In genomic region chr3:50591196-50591741, GRCh38 we compare ENCODE assay signal across 10 cellular contexts. TPM values are rescaled to one million over a fixed set of nuclear protein-coding genes. Genes with fewer than 3 reads are reported as not detected.
DNase-seq lines count a peak whose midpoint lies in the region; ATAC-seq, FAIRE-seq and TF ChIP-seq lines count a peak whose summit lies in the region.
"Had no signal": no experiment of that assay in that cellular context is flagged by ENCODE, and none has a peak within 500 bp of the region (broad histone marks: within the 10 kb centered on the region; RNA-seq: fewer than 3 reads in every experiment).

No MANE protein-coding gene starts in this region.

- H2BK12ac ChIP-seq in H1 (ENCODE audit: low read depth, low read length), result peak overlapping the region; percentile 27; the same call in 1 of the 2 replicates

- WGBS in H1 (ENCODE audit: extremely low coverage in 1 of 2, insufficient coverage in 1 of 2, insufficient read length in 1 of 2, insufficient replicate concordance in 2 of 2, low coverage in 1 of 2, low lambda C conversion rate in 2 of 2, missing lambda C conversion rate in 1 of 2), 2 experiments, result 78% methylated on average over 9 of the region's 9 CpGs; no CpG with 5 or more reads in 1 of the 2 experiments

- H3K9ac ChIP-seq in Loucy (ENCODE audit: low read depth, low read length, poor library complexity, severe bottlenecking) (no peak overlapping the region), H1 (replicated peaks in 1 of 4; ENCODE audit: extremely low read depth in 1 of 4, low read depth in 3 of 4, low read length in 3 of 4) (no peak overlapping the region)

- peak overlapping the region; percentile 98 for H3K27ac Mint-ChIP-seq in activated naive CD4-positive, alpha-beta T cell treated with anti-CD3 and anti-CD28 coated beads, Interleukin-2, amount 10 ng/mL, durations not matched to agents 7 days and 5 days
- H3K27ac Mint-ChIP-seq in stimulated activated naive CD8-positive, alpha-beta T cell treated with anti-CD3 and anti-CD28 coated beads, Interleukin-15, amount 100 ng/mL, for 72 hours, result peak overlapping the region; percentile 98

- no peaks in the 10 kb centered on the region for H3K9me3 Mint-ChIP-seq in activated naive CD4-positive, alpha-beta T cell treated with anti-CD3 and anti-CD28 coated beads, Interleukin-2, amount 10 ng/mL, durations not matched to agents 7 days and 5 days
- no peaks in the 10 kb centered on the region for H3K9me3 Mint-ChIP-seq in stimulated activated naive CD8-positive, alpha-beta T cell treated with anti-CD3 and anti-CD28 coated beads, Interleukin-15, amount 100 ng/mL, for 72 hours

- no peaks in the 10 kb centered on the region for H3K23me2 ChIP-seq in H1 (ENCODE audit: low read depth, low read length)

- CTCF ChIA-PET in activated naive CD4-positive, alpha-beta T cell treated with anti-CD3 and anti-CD28 coated beads, Interleukin-2, amount 10 ng/mL, durations not matched to agents 7 days and 5 days (lab: Charles Lee), result interaction anchor here (1.0 to 10.7 kb wide), 7 partner anchors 8 to 87 kb away, joined by 3 to 257 read pairs (median 11); partner anchors contain the start of genes C3orf18, CISH, HEMK1 and MAPKAPK3
- CTCF ChIA-PET in H1 (lab: Charles Lee; ENCODE audit: partially characterized antibody), result interaction anchor here (0.6 to 11.1 kb wide), 8 partner anchors 8 to 265 kb away, joined by 3 to 233 read pairs (median 3); partner anchors contain the start of genes CISH, HEMK1 and MAPKAPK3

- H3K4me3 ChIP-seq in Loucy (ENCODE audit: low read length, poor library complexity, severe bottlenecking) (peak overlapping the region; percentile 32), H1 (ENCODE audit: extremely low read depth in 1 of 4, insufficient read depth in 2 of 4, low read depth in 3 of 4, low read length in 4 of 4) (no peak overlapping the region)
- H3K4me3 ChIP-seq: ascending aorta had no signal

- no peaks in the 10 kb centered on the region for H3K36me3 ChIP-seq in Loucy (ENCODE audit: insufficient read depth, low read length)
- no peaks in the 10 kb centered on the region for H3K36me3 ChIP-seq in H1 (ENCODE audit: control insufficient read depth in 2 of 4, insufficient read depth in 4 of 4, low read length in 3 of 4)
- H3K36me3 ChIP-seq: ascending aorta had no signal

- H3K27ac ChIP-seq in H1 (ENCODE audit: low read depth, low read length), result no peak overlapping the region

- no peaks in the 10 kb centered on the region for H3K27me3 ChIP-seq in Loucy (ENCODE audit: insufficient read depth, low read length, poor library complexity, severe bottlenecking)
- peaks cover 0 to 2% (median 0%) of the 10 kb centered on the region in 4 experiments; a peak in 1 of 7 replicates for H3K27me3 ChIP-seq in H1 (replicated peaks in 1 of 4; ENCODE audit: control insufficient read depth in 3 of 4, extremely low read depth in 1 of 4, insufficient read depth in 3 of 4, low read length in 3 of 4)
- H3K27me3 ChIP-seq: ascending aorta had no signal

- no peak for FAIRE-seq in H1 (lab: Jason Lieb, UNC)

- no peak overlapping the region for H2BK5ac ChIP-seq in H1 (ENCODE audit: low read depth, low read length)

- peak; percentile 50 for DNase-seq in activated naive CD4-positive, alpha-beta T cell treated with anti-CD3 and anti-CD28 coated beads, Interleukin-2, amount 10 ng/mL, durations not matched to agents 7 days and 5 days
- DNase-seq in activated naive CD4-positive, alpha-beta T cell (lab: John Stamatoyannopoulos, UW), result no peak
- DNase-seq in H1 (ENCODE audit: low read depth in 1 of 2, low spot score in 2 of 2), result no peak
- peak in 1 of 2 donors; percentile 52 for DNase-seq in stimulated activated naive CD8-positive, alpha-beta T cell treated with anti-CD3 and anti-CD28 coated beads, Interleukin-15, amount 100 ng/mL, for 72 hours
- DNase-seq in NCI-H524 (lab: John Stamatoyannopoulos, UW), result no peak
- DNase-seq in NCI-H1694 (lab: John Stamatoyannopoulos, UW), result no peak
- DNase-seq: NCI-H1417 had no signal

- H3K27me3 Mint-ChIP-seq in activated naive CD4-positive, alpha-beta T cell treated with anti-CD3 and anti-CD28 coated beads, Interleukin-2, amount 10 ng/mL, durations not matched to agents 7 days and 5 days, result no peaks in the 10 kb centered on the region
- no peaks in the 10 kb centered on the region for H3K27me3 Mint-ChIP-seq in stimulated activated naive CD8-positive, alpha-beta T cell treated with anti-CD3 and anti-CD28 coated beads, Interleukin-15, amount 100 ng/mL, for 72 hours

- H3K9me3 ChIP-seq in Loucy (ENCODE audit: insufficient read depth, low read depth, low read length) (no peaks in the 10 kb centered on the region), H1 (ENCODE audit: insufficient read depth in 2 of 2, low read depth in 1 of 2, low read length in 1 of 2) (no peaks in the 10 kb centered on the region)
- H3K9me3 ChIP-seq: ascending aorta had no signal

- peak overlapping the region; percentile 74 for H3K4me2 ChIP-seq in Loucy (ENCODE audit: low read depth, low read length, poor library complexity, severe bottlenecking)
- H3K4me2 ChIP-seq in H1 (ENCODE audit: insufficient read depth in 1 of 2, low read depth in 2 of 2, low read length in 2 of 2), result no peak overlapping the region

- no peak overlapping the region for H4K91ac ChIP-seq in H1 (replicated peaks; ENCODE audit: insufficient read length, low read length)

- no peak overlapping the region for H2BK20ac ChIP-seq in H1 (ENCODE audit: low read length)

- no peak overlapping the region for H2AK5ac ChIP-seq in H1 (ENCODE audit: low read depth, low read length)

- TF ChIP-seq POLR2A in H1 (IDR thresholded peaks at IDR 0.05; ENCODE audit: control extremely low read depth in 1 of 2, low read depth in 2 of 2, low read length in 2 of 2), result no peak

- no peaks in the 10 kb centered on the region for H3K79me2 ChIP-seq in Loucy (ENCODE audit: insufficient read depth, low read length)
- H3K79me2 ChIP-seq in H1 (ENCODE audit: control insufficient read depth in 1 of 2, insufficient read depth in 2 of 2, low read length in 2 of 2), result no peaks in the 10 kb centered on the region

- ATAC-seq in stimulated activated naive CD8-positive, alpha-beta T cell treated with anti-CD3 and anti-CD28 coated beads, Interleukin-15, amount 100 ng/mL, for 72 hours, result peak; percentile 24
- ATAC-seq in HG03097 (IDR thresholded peaks at IDR 0.05; ENCODE audit: low FRiP score, unreplicated experiment), result no peak

- H4K5ac ChIP-seq in H1 (ENCODE audit: insufficient read length, low read depth, low read length), result no peak overlapping the region

- H3F3A ChIP-seq in Loucy (ENCODE audit: low read depth), result no peaks in the 10 kb centered on the region

- no peak overlapping the region for H2AFZ ChIP-seq in Loucy (ENCODE audit: low read length)
- no peak overlapping the region for H2AFZ ChIP-seq in H1 (ENCODE audit: low read length)

- no peak for TF ChIP-seq EP300 in H1 (IDR thresholded peaks at IDR 0.05; ENCODE audit: borderline replicate concordance in 1 of 2, low read depth in 2 of 2, low read length in 2 of 2)

- H3K79me1 ChIP-seq in H1 (ENCODE audit: low read depth, low read length), result no peaks in the 10 kb centered on the region

- POLR2A ChIA-PET in H1 (lab: Charles Lee; ENCODE audit: partially characterized antibody), result interaction anchor here (0.7 to 2.3 kb wide), 4 partner anchors 9 to 18 kb away, joined by 3 to 8 read pairs (median 5); no protein-coding TSS in a partner anchor

- H3K14ac ChIP-seq in H1 (ENCODE audit: insufficient read length), result no peak overlapping the region

- TF ChIP-seq RAD21 in H1 (IDR thresholded peaks at IDR 0.05 in 1 of 2, conservative IDR thresholded peaks at IDR 0.05 in 1 of 2; ENCODE audit: low read depth in 2 of 2, low read length in 2 of 2), result no peak

- TF ChIP-seq CTCF in Loucy (conservative IDR thresholded peaks at IDR 0.05; ENCODE audit: low read length) (no peak), H1 (IDR thresholded peaks at IDR 0.05; ENCODE audit: control extremely low read depth in 1 of 3, insufficient read depth in 1 of 3, low read depth in 1 of 3, low read length in 3 of 3) (no peak)

- H4K20me1 ChIP-seq in Loucy (ENCODE audit: insufficient read depth, low read length, poor library complexity, severe bottlenecking), result no peaks in the 10 kb centered on the region
- peaks cover 0 to 2% of the 10 kb centered on the region in 2 experiments for H4K20me1 ChIP-seq in H1 (replicated peaks in 1 of 2; ENCODE audit: control insufficient read depth in 1 of 2, insufficient read depth in 2 of 2, low read length in 2 of 2)

- no peak overlapping the region for H3K4ac ChIP-seq in H1 (replicated peaks; ENCODE audit: insufficient read length, low read depth, low read length)

- H3K23ac ChIP-seq in H1 (ENCODE audit: insufficient read length), result no peak overlapping the region

- H3K36me3 Mint-ChIP-seq in activated naive CD4-positive, alpha-beta T cell treated with anti-CD3 and anti-CD28 coated beads, Interleukin-2, amount 10 ng/mL, durations not matched to agents 7 days and 5 days, result peaks cover 29% of the 10 kb centered on the region

- H3K4me1 ChIP-seq in Loucy (ENCODE audit: insufficient read depth, low read length, poor library complexity, severe bottlenecking), result peaks cover 11% of the 10 kb centered on the region
- no peaks in the 10 kb centered on the region for H3K4me1 ChIP-seq in H1 (replicated peaks in 1 of 4; ENCODE audit: control insufficient read depth in 3 of 4, insufficient read depth in 4 of 4, low read length in 3 of 4)

- no peak overlapping the region for H2BK15ac ChIP-seq in H1 (ENCODE audit: low read length)

- H4K8ac ChIP-seq in H1 (ENCODE audit: extremely low read depth, insufficient read depth, low read length), result no peak overlapping the region

- peak overlapping the region; percentile 66 for H3K4me3 Mint-ChIP-seq in activated naive CD4-positive, alpha-beta T cell treated with anti-CD3 and anti-CD28 coated beads, Interleukin-2, amount 10 ng/mL, durations not matched to agents 7 days and 5 days
- peak overlapping the region; percentile 85 to 86 for H3K4me3 Mint-ChIP-seq in stimulated activated naive CD8-positive, alpha-beta T cell treated with anti-CD3 and anti-CD28 coated beads, Interleukin-15, amount 100 ng/mL, for 72 hours

- no peak overlapping the region for H2BK120ac ChIP-seq in H1 (replicated peaks; ENCODE audit: low read depth, low read length)

- no peak overlapping the region for H3K18ac ChIP-seq in H1 (ENCODE audit: extremely low read depth, low read length)

- H3K56ac ChIP-seq in H1 (replicated peaks; ENCODE audit: insufficient read length, low read depth, low read length), result no peak overlapping the region

- no peaks in the 10 kb centered on the region for H3K9me2 ChIP-seq in Loucy (replicated peaks; ENCODE audit: low read depth, low read length)

- H3K4me1 Mint-ChIP-seq in activated naive CD4-positive, alpha-beta T cell treated with anti-CD3 and anti-CD28 coated beads, Interleukin-2, amount 10 ng/mL, durations not matched to agents 7 days and 5 days, result peaks cover 98% of the 10 kb centered on the region
- peaks cover 99% of the 10 kb centered on the region for H3K4me1 Mint-ChIP-seq in stimulated activated naive CD8-positive, alpha-beta T cell treated with anti-CD3 and anti-CD28 coated beads, Interleukin-15, amount 100 ng/mL, for 72 hours

RNA-seq across cellular contexts. Expression of gene CISH, which starts 20.3 kb away (rescaled TPM):
- total RNA-seq in H1 (2021; fragmentation: NEBNext Ultra II Directional; extraction: Animal tissue kit (Norgen Biotek cat#: 25700)), result 1.9 and 3.1 TPM in 2 replicates
- 2.2 and 3.0 TPM in 2 replicates for polyA plus RNA-seq in H1 (2011; rRNA removed)
- 1.0 TPM for polyA plus RNA-seq in H1 (2011; cell fraction: cytosol; rRNA removed)
- polyA plus RNA-seq in H1 (2011; cell fraction: nucleus; rRNA removed), result 1.6 TPM
- 1.4 to 2.6 TPM (median 1.8 TPM) in 4 replicates for polyA plus RNA-seq in H1 (2012, experiment 1 of 2)
- polyA plus RNA-seq in H1 (2012, experiment 2 of 2), result 1.7 TPM
- 1.7 TPM for polyA plus RNA-seq in H1 (2013, experiment 1 of 2)
- polyA plus RNA-seq in H1 (2013, experiment 2 of 2), result 1.7 TPM
- polyA minus RNA-seq in H1 (2011; rRNA and poly(A)+ RNA removed), result 1.8 TPM in 2 replicates
- polyA minus RNA-seq in H1 (2011; cell fraction: cytosol; rRNA and poly(A)+ RNA removed), result 1.6 TPM
- 2.2 TPM for polyA minus RNA-seq in H1 (2011; cell fraction: nucleus; rRNA and poly(A)+ RNA removed)

RNA-seq across cellular contexts. Expression of gene HEMK1, which starts 21.9 kb away (rescaled TPM):
- total RNA-seq in H1 (2021; fragmentation: NEBNext Ultra II Directional; extraction: Animal tissue kit (Norgen Biotek cat#: 25700)), result 9.6 and 9.7 TPM in 2 replicates
- 10.6 and 13.4 TPM in 2 replicates for polyA plus RNA-seq in H1 (2011; rRNA removed)
- polyA plus RNA-seq in H1 (2011; cell fraction: cytosol; rRNA removed), result 13.2 TPM
- 26.4 TPM for polyA plus RNA-seq in H1 (2011; cell fraction: nucleus; rRNA removed)
- polyA plus RNA-seq in H1 (2012, experiment 1 of 2), result 7.1 to 12.4 TPM (median 9.2 TPM) in 4 replicates
- 10.5 TPM for polyA plus RNA-seq in H1 (2012, experiment 2 of 2)
- 9.5 TPM for polyA plus RNA-seq in H1 (2013, experiment 1 of 2)
- polyA plus RNA-seq in H1 (2013, experiment 2 of 2), result 8.7 TPM
- polyA minus RNA-seq in H1 (2011; rRNA and poly(A)+ RNA removed), result 8.1 and 9.2 TPM in 2 replicates
- polyA minus RNA-seq in H1 (2011; cell fraction: cytosol; rRNA and poly(A)+ RNA removed), result 3.8 TPM
- 18.3 TPM for polyA minus RNA-seq in H1 (2011; cell fraction: nucleus; rRNA and poly(A)+ RNA removed)

RNA-seq across cellular contexts. Expression of gene C3orf18, which starts 23.7 kb away (rescaled TPM):
- total RNA-seq in H1 (2021; fragmentation: NEBNext Ultra II Directional; extraction: Animal tissue kit (Norgen Biotek cat#: 25700)), result 7.5 and 8.2 TPM in 2 replicates
- polyA plus RNA-seq in H1 (2011; rRNA removed), result 15.0 and 21.9 TPM in 2 replicates
- polyA plus RNA-seq in H1 (2011; cell fraction: cytosol; rRNA removed), result 15.7 TPM
- polyA plus RNA-seq in H1 (2011; cell fraction: nucleus; rRNA removed), result 25.8 TPM
- polyA plus RNA-seq in H1 (2012, experiment 1 of 2), result 7.4 to 15.9 TPM (median 11.4 TPM) in 4 replicates
- polyA plus RNA-seq in H1 (2012, experiment 2 of 2), result 6.3 TPM
- 4.8 TPM for polyA plus RNA-seq in H1 (2013, experiment 1 of 2)
- 3.9 TPM for polyA plus RNA-seq in H1 (2013, experiment 2 of 2)
- 12.0 and 13.5 TPM in 2 replicates for polyA minus RNA-seq in H1 (2011; rRNA and poly(A)+ RNA removed)
- polyA minus RNA-seq in H1 (2011; cell fraction: cytosol; rRNA and poly(A)+ RNA removed), result 5.3 TPM
- 5.2 TPM for polyA minus RNA-seq in H1 (2011; cell fraction: nucleus; rRNA and poly(A)+ RNA removed)

RNA-seq across cellular contexts. Expression of gene MAPKAPK3, which starts 25.7 kb away (rescaled TPM):
- 52.7 and 65.4 TPM in 2 replicates for total RNA-seq in H1 (2021; fragmentation: NEBNext Ultra II Directional; extraction: Animal tissue kit (Norgen Biotek cat#: 25700))
- polyA plus RNA-seq in H1 (2011; rRNA removed), result 87.9 and 99.8 TPM in 2 replicates
- polyA plus RNA-seq in H1 (2011; cell fraction: cytosol; rRNA removed), result 82.8 TPM
- 79.2 TPM for polyA plus RNA-seq in H1 (2011; cell fraction: nucleus; rRNA removed)
- polyA plus RNA-seq in H1 (2012, experiment 1 of 2), result 48.0 to 63.0 TPM (median 59.2 TPM) in 4 replicates
- 82.4 TPM for polyA plus RNA-seq in H1 (2012, experiment 2 of 2)
- polyA plus RNA-seq in H1 (2013, experiment 1 of 2), result 39.1 TPM
- 40.2 TPM for polyA plus RNA-seq in H1 (2013, experiment 2 of 2)
- 77.9 and 129 TPM in 2 replicates for polyA minus RNA-seq in H1 (2011; rRNA and poly(A)+ RNA removed)
- polyA minus RNA-seq in H1 (2011; cell fraction: cytosol; rRNA and poly(A)+ RNA removed), result 31.9 TPM
- 34.5 TPM for polyA minus RNA-seq in H1 (2011; cell fraction: nucleus; rRNA and poly(A)+ RNA removed)
